17 cellular contexts compared by ENCODE assay signal in genomic region chr12:105348561-105348960, GRCh38. TPM values are rescaled to one million over a fixed set of nuclear protein-coding genes. Genes with fewer than 3 reads are reported as not detected.
DNase-seq lines count a peak whose midpoint lies in the region; ATAC-seq lines count a peak whose summit lies in the region.
"Had no signal": no experiment of that assay in that cellular context is flagged by ENCODE, and none has a peak within 500 bp of the region (broad histone marks: within the 10 kb centered on the region; RNA-seq: fewer than 3 reads in every experiment).

No MANE protein-coding gene starts in this region.

- H3K4me3 Mint-ChIP-seq in activated naive CD8-positive, alpha-beta T cell treated with anti-CD3 and anti-CD28 coated beads, Interleukin-2, amount 10 ng/mL, durations not matched to agents 7 days and 5 days, result no peak overlapping the region
- no peak overlapping the region for H3K4me3 Mint-ChIP-seq in activated naive CD8-positive, alpha-beta T cell treated with anti-CD3 and anti-CD28 coated beads for 36 hours
- no peak overlapping the region for H3K4me3 Mint-ChIP-seq in stimulated activated effector memory CD8-positive, alpha-beta T cell treated with anti-CD3 and anti-CD28 coated beads, Interleukin-12 subunit alpha, Interleukin-12 subunit beta, amount 100 ng/mL, for 72 hours
- H3K4me3 Mint-ChIP-seq: CD4-positive, alpha-beta memory T cell; H9; IgD-negative memory B cell had no signal

- H3K27me3 Mint-ChIP-seq in activated naive CD8-positive, alpha-beta T cell treated with anti-CD3 and anti-CD28 coated beads, Interleukin-2, amount 10 ng/mL, durations not matched to agents 7 days and 5 days, result no peaks in the 10 kb centered on the region
- peaks cover 3% of the 10 kb centered on the region for H3K27me3 Mint-ChIP-seq in activated naive CD8-positive, alpha-beta T cell treated with anti-CD3 and anti-CD28 coated beads for 36 hours
- H3K27me3 Mint-ChIP-seq: IgD-negative memory B cell had no signal

- H3K27ac Mint-ChIP-seq in activated naive CD8-positive, alpha-beta T cell treated with anti-CD3 and anti-CD28 coated beads, Interleukin-2, amount 10 ng/mL, durations not matched to agents 7 days and 5 days, result peak overlapping the region; percentile 59
- no peak overlapping the region for H3K27ac Mint-ChIP-seq in activated naive CD8-positive, alpha-beta T cell treated with anti-CD3 and anti-CD28 coated beads for 36 hours
- H3K27ac Mint-ChIP-seq in stimulated activated effector memory CD8-positive, alpha-beta T cell treated with anti-CD3 and anti-CD28 coated beads, Interleukin-12 subunit alpha, Interleukin-12 subunit beta, amount 100 ng/mL, for 72 hours, result peak overlapping the region; percentile 43
- H3K27ac Mint-ChIP-seq: CD4-positive, alpha-beta memory T cell; H9; IgD-negative memory B cell had no signal

- DNase-seq in activated naive CD8-positive, alpha-beta T cell treated with anti-CD3 and anti-CD28 coated beads, Interleukin-2, amount 10 ng/mL, durations not matched to agents 7 days and 5 days, result no peak
- DNase-seq in activated naive CD8-positive, alpha-beta T cell treated with anti-CD3 and anti-CD28 coated beads for 36 hours, result no peak
- DNase-seq in astrocyte of the hippocampus (ENCODE audit: low read depth, low spot score) (peak; percentile 28), iris pigment epithelial cell (ENCODE audit: low read depth) (peak; percentile 41)
- DNase-seq in stimulated activated effector memory CD8-positive, alpha-beta T cell treated with anti-CD3 and anti-CD28 coated beads, Interleukin-12 subunit alpha, Interleukin-12 subunit beta, amount 100 ng/mL, for 72 hours (ENCODE audit: low spot score in 2 of 2), result no peak
- DNase-seq: 8988T; CD4-positive, alpha-beta memory T cell; GDM1; H9; NCI-H187; NCI-H2171 treated with DMSO at 0.1 percent for 48 hours; NCI-H748 treated with DMSO at 0.1 percent for 48 hours had no signal

- peaks cover 51% of the 10 kb centered on the region for H3K4me1 Mint-ChIP-seq in activated naive CD8-positive, alpha-beta T cell treated with anti-CD3 and anti-CD28 coated beads, Interleukin-2, amount 10 ng/mL, durations not matched to agents 7 days and 5 days
- peaks cover 12% of the 10 kb centered on the region for H3K4me1 Mint-ChIP-seq in activated naive CD8-positive, alpha-beta T cell treated with anti-CD3 and anti-CD28 coated beads for 36 hours
- H3K4me1 Mint-ChIP-seq in stimulated activated effector memory CD8-positive, alpha-beta T cell treated with anti-CD3 and anti-CD28 coated beads, Interleukin-12 subunit alpha, Interleukin-12 subunit beta, amount 100 ng/mL, for 72 hours, result peaks cover 50% of the 10 kb centered on the region

- no peaks in the 10 kb centered on the region for H3K9me3 Mint-ChIP-seq in activated naive CD8-positive, alpha-beta T cell treated with anti-CD3 and anti-CD28 coated beads, Interleukin-2, amount 10 ng/mL, durations not matched to agents 7 days and 5 days
- no peaks in the 10 kb centered on the region for H3K9me3 Mint-ChIP-seq in activated naive CD8-positive, alpha-beta T cell treated with anti-CD3 and anti-CD28 coated beads for 36 hours
- no peaks in the 10 kb centered on the region for H3K9me3 Mint-ChIP-seq in stimulated activated effector memory CD8-positive, alpha-beta T cell treated with anti-CD3 and anti-CD28 coated beads, Interleukin-12 subunit alpha, Interleukin-12 subunit beta, amount 100 ng/mL, for 72 hours
- H3K9me3 Mint-ChIP-seq: CD4-positive, alpha-beta memory T cell; H9 had no signal

- POLR2A ChIA-PET in activated naive CD8-positive, alpha-beta T cell treated with anti-CD3 and anti-CD28 coated beads, Interleukin-2, amount 10 ng/mL, durations not matched to agents 7 days and 5 days (lab: Charles Lee), result no interaction called here

- H3K36me3 Mint-ChIP-seq in activated naive CD8-positive, alpha-beta T cell treated with anti-CD3 and anti-CD28 coated beads, Interleukin-2, amount 10 ng/mL, durations not matched to agents 7 days and 5 days, result peaks cover 56% of the 10 kb centered on the region
- peaks cover 20% of the 10 kb centered on the region for H3K36me3 Mint-ChIP-seq in activated naive CD8-positive, alpha-beta T cell treated with anti-CD3 and anti-CD28 coated beads for 36 hours
- H3K36me3 Mint-ChIP-seq in stimulated activated effector memory CD8-positive, alpha-beta T cell treated with anti-CD3 and anti-CD28 coated beads, Interleukin-12 subunit alpha, Interleukin-12 subunit beta, amount 100 ng/mL, for 72 hours, result peaks cover 6% of the 10 kb centered on the region

- no peak for ATAC-seq in activated naive CD8-positive, alpha-beta T cell treated with anti-CD3 and anti-CD28 coated beads, Interleukin-2, amount 10 ng/mL, durations not matched to agents 7 days and 5 days (ENCODE audit: low read depth)
- no peak for ATAC-seq in stimulated activated effector memory CD8-positive, alpha-beta T cell treated with anti-CD3 and anti-CD28 coated beads, Interleukin-12 subunit alpha, Interleukin-12 subunit beta, amount 100 ng/mL, for 72 hours
- ATAC-seq in GM19351 (IDR thresholded peaks at IDR 0.05; ENCODE audit: unreplicated experiment) (no peak), HG03280 (IDR thresholded peaks at IDR 0.05; ENCODE audit: unreplicated experiment) (no peak), GM21737 (IDR thresholded peaks at IDR 0.05; ENCODE audit: unreplicated experiment) (no peak)
- ATAC-seq: GM12878 had no signal

RNA-seq across cellular contexts. Expression of gene C12orf75, which starts 18.1 kb away (rescaled TPM):
- total RNA-seq in activated naive CD8-positive, alpha-beta T cell treated with anti-CD3 and anti-CD28 coated beads, Interleukin-2, amount 10 ng/mL, durations not matched to agents 7 days and 5 days, result 100 to 1,000 TPM; 167 to 172 TPM
- total RNA-seq in activated naive CD8-positive, alpha-beta T cell treated with anti-CD3 and anti-CD28 coated beads for 36 hours, result 10 to 100 TPM; 56.0 to 57.5 TPM

Comparison
In these comparisons a context has a peak if more than half of its experiments do, and no peak if none do; other contexts are left out.
1. DNase-seq: peak in astrocyte of the hippocampus (single experiment) and iris pigment epithelial cell (single experiment); none in activated naive CD8-positive, alpha-beta T cell treated with anti-CD3 and anti-CD28 coated beads, Interleukin-2, amount 10 ng/mL, durations not matched to agents 7 days and 5 days (single experiment), activated naive CD8-positive, alpha-beta T cell treated with anti-CD3 and anti-CD28 coated beads for 36 hours (single experiment) and stimulated activated effector memory CD8-positive, alpha-beta T cell treated with anti-CD3 and anti-CD28 coated beads, Interleukin-12 subunit alpha, Interleukin-12 subunit beta, amount 100 ng/mL, for 72 hours (0 of 2).